1 cellular context compared by ENCODE assay signal in the genomic region with DNA sequence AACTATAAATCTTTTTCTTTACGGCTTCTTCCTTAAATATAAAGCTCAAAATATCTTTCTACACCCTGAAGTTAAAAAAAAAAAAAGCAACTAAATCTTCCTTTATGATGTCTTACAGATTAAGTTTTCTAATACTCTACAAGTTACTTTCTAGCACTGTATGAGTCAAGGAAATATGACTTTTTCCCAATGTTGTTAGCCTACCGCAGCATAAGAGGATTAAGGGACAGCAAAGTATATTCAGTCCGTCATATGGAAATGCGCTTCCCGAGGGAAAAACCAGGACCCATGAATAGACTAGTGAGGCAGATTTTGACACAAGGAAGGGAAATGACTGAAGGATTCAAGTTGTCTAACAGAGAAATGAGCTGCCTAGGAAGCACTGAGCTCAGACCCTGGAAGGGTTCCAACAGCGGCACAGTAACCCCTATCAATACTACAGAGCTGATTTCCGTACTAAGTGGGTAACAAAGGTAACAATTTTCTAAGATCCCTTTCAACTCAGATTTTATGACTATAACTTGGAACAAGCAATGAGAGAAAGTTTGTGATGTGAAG.
TF ChIP-seq lines count a peak whose summit lies in the region.

No MANE protein-coding gene starts in this region.

TF ChIP-seq in SK-N-SH treated with all-trans-retinoic acid at 6 μM for 48 hours, 23 proteins besides CTCF, POLR2A, EP300 and RAD21 (continued from another document):
- TF ChIP-seq, protein P1, sequence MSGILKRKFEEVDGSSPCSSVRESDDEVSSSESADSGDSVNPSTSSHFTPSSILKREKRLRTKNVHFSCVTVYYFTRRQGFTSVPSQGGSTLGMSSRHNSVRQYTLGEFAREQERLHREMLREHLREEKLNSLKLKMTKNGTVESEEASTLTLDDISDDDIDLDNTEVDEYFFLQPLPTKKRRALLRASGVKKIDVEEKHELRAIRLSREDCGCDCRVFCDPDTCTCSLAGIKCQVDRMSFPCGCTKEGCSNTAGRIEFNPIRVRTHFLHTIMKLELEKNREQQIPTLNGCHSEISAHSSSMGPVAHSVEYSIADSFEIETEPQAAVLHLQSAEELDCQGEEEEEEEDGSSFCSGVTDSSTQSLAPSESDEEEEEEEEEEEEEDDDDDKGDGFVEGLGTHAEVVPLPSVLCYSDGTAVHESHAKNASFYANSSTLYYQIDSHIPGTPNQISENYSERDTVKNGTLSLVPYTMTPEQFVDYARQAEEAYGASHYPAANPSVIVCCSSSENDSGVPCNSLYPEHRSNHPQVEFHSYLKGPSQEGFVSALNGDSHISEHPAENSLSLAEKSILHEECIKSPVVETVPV (CRISPR knock-in tag; IDR thresholded peaks at IDR 0.05): no peak
- TF ChIP-seq, protein P2, sequence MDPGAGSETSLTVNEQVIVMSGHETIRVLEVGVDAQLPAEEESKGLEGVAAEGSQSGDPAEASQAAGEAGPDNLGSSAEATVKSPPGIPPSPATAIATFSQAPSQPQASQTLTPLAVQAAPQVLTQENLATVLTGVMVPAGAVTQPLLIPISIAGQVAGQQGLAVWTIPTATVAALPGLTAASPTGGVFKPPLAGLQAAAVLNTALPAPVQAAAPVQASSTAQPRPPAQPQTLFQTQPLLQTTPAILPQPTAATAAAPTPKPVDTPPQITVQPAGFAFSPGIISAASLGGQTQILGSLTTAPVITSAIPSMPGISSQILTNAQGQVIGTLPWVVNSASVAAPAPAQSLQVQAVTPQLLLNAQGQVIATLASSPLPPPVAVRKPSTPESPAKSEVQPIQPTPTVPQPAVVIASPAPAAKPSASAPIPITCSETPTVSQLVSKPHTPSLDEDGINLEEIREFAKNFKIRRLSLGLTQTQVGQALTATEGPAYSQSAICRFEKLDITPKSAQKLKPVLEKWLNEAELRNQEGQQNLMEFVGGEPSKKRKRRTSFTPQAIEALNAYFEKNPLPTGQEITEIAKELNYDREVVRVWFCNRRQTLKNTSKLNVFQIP (CRISPR knock-in tag; IDR thresholded peaks at IDR 0.05; ENCODE audit: borderline replicate concordance, low read depth): no peak
- TF ChIP-seq OSR1 (CRISPR knock-in tag; IDR thresholded peaks at IDR 0.05): no peak
- no peak for TF ChIP-seq SNAI2 (CRISPR knock-in tag; IDR thresholded peaks at IDR 0.05)
- TF ChIP-seq, protein P3, sequence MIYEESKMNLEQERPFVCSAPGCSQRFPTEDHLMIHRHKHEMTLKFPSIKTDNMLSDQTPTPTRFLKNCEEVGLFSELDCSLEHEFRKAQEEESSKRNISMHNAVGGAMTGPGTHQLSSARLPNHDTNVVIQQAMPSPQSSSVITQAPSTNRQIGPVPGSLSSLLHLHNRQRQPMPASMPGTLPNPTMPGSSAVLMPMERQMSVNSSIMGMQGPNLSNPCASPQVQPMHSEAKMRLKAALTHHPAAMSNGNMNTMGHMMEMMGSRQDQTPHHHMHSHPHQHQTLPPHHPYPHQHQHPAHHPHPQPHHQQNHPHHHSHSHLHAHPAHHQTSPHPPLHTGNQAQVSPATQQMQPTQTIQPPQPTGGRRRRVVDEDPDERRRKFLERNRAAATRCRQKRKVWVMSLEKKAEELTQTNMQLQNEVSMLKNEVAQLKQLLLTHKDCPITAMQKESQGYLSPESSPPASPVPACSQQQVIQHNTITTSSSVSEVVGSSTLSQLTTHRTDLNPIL (CRISPR knock-in tag; IDR thresholded peaks at IDR 0.05; ENCODE audit: low read depth): no peak
- no peak for TF ChIP-seq TCF4 (CRISPR knock-in tag; IDR thresholded peaks at IDR 0.05; ENCODE audit: borderline replicate concordance)
- TF ChIP-seq PPARA (CRISPR knock-in tag; IDR thresholded peaks at IDR 0.05; ENCODE audit: borderline replicate concordance): no peak
- no peak for TF ChIP-seq BACH2 (CRISPR knock-in tag; IDR thresholded peaks at IDR 0.05; ENCODE audit: borderline replicate concordance)
- TF ChIP-seq CSDC2 (CRISPR knock-in tag; IDR thresholded peaks at IDR 0.05): no peak
- TF ChIP-seq ISL1 (CRISPR knock-in tag; IDR thresholded peaks at IDR 0.05): no peak
- TF ChIP-seq RARB (CRISPR knock-in tag; IDR thresholded peaks at IDR 0.05): no peak
- no peak for TF ChIP-seq ZNF70 (CRISPR knock-in tag; IDR thresholded peaks at IDR 0.05)
- no peak for TF ChIP-seq ESRRG (CRISPR knock-in tag; IDR thresholded peaks at IDR 0.05)
